Comparison of ENCODE assay signal across 22 cellular contexts in genomic region chr2:119657486-119658145, GRCh38.
"Had no signal": no experiment of that assay in that cellular context is flagged by ENCODE, and none has a peak within 500 bp of the region (broad histone marks: within the 10 kb centered on the region; RNA-seq: fewer than 3 reads in every experiment).

No MANE protein-coding gene starts in this region.

- H3K27ac ChIP-seq: breast epithelium, foreskin keratinocyte, lower lobe of right lung, testis, WERI-Rb-1 had no signal

- ATAC-seq: activated T-cell treated with anti-CD3 and anti-CD28 coated beads, Interleukin-2, amount 50 U/mL, for 72 hours; foreskin keratinocyte; natural killer cell treated with Interleukin-12 subunit alpha and Interleukin-12 subunit beta and Interleukin-15 and Interleukin-18, amount 100 ng/mL, for 72 hours; stimulated activated memory B cell treated with anti-CD40 and anti-IgM and Interleukin-4, amounts not matched to agents 10 μg/mL and 1 μg/mL and 100 μg/mL, for 72 hours had no signal

- DNase-seq: activated CD4-positive, alpha-beta T cell treated with anti-CD3 and anti-CD28 coated beads for 1 hour; activated CD8-positive, alpha-beta memory T cell treated with anti-CD3 and anti-CD28 coated beads for 24 hours; activated effector memory CD4-positive, alpha-beta T cell treated with anti-CD3 and anti-CD28 coated beads, Interleukin-2, amount 50 U/mL, for 16 hours; activated naive CD4-positive, alpha-beta T cell treated with anti-CD3 and anti-CD28 coated beads, Interleukin-2, amount 50 U/mL, for 16 hours; activated T-cell treated with anti-CD3 and anti-CD28 coated beads, Interleukin-2, amount 50 U/mL, for 72 hours; cerebellar nuclear complex; effector memory CD4-positive, alpha-beta T cell; foreskin keratinocyte; hypothalamus; lower lobe of right lung; nucleus accumbens; retina; spleen; stimulated activated CD4-positive, alpha-beta T cell treated with anti-CD3 and anti-CD28 coated beads, Interleukin-4, amount 100 ng/mL, for 4 hours; T-helper 2 cell; testis; WERI-Rb-1 had no signal

- H3K4me3 ChIP-seq: breast epithelium, lower lobe of right lung, spleen, testis had no signal

- H3K27me3 ChIP-seq: breast epithelium, testis had no signal

- FAIRE-seq: astrocyte, keratinocyte had no signal

- H3K36me3 ChIP-seq: breast epithelium, lower lobe of right lung, spleen, WERI-Rb-1 had no signal

- H3K9me3 ChIP-seq: breast epithelium, lower lobe of right lung, spleen, testis had no signal

- H3K4me1 ChIP-seq: breast epithelium, foreskin keratinocyte, lower lobe of right lung, testis had no signal
